Comparison of ENCODE assay signal across 1 cellular context in genomic region chr18:57744211-57744694, GRCh38.
TF ChIP-seq lines count a peak whose summit lies in the region.

No MANE protein-coding gene starts in this region.

TF ChIP-seq in SK-N-SH treated with all-trans-retinoic acid at 6 μM for 48 hours, 23 proteins besides CTCF, POLR2A, EP300 and RAD21 (continued from another document):
- TF ChIP-seq TSHZ2 (CRISPR knock-in tag; IDR thresholded peaks at IDR 0.05) (no peak), ZC3H10 (CRISPR knock-in tag; IDR thresholded peaks at IDR 0.05) (no peak), ZNF565 (CRISPR knock-in tag; conservative IDR thresholded peaks at IDR 0.05; ENCODE audit: low read depth) (no peak), OSR1 (CRISPR knock-in tag; IDR thresholded peaks at IDR 0.05) (no peak)
